Comparison of ENCODE assay signal across 8 cellular contexts in genomic region chr1:16759041-16759493, GRCh38. TPM values are rescaled to one million over a fixed set of nuclear protein-coding genes. Genes with fewer than 3 reads are reported as not detected.
DNase-seq lines count a peak whose midpoint lies in the region; ATAC-seq and TF ChIP-seq lines count a peak whose summit lies in the region.
"Not testable (repeated sequence)": the region's sequence is repeated elsewhere in the genome, so short reads cannot be mapped to it uniquely, and the experiment has no call there.

No MANE protein-coding gene starts in this region.

- intact Hi-C loops in CD8-positive, alpha-beta T cell (cut with DNase I, micrococcal nuclease); activated B cell treated with CpG ODN at 0.5 μM for 24 hours (cut with micrococcal nuclease); Right ventricle myocardium inferior (cut with DNase I); left colon (cut with DNase I, micrococcal nuclease); mucosa of descending colon (cut with DNase I, micrococcal nuclease); psoas muscle (cut with DNase I); upper lobe of right lung (cut with DNase I): not testable (repeated sequence)

- POLR2A ChIA-PET in CD8-positive, alpha-beta T cell (lab: Charles Lee); activated B cell treated with CpG ODN at 0.5 μM for 24 hours (lab: Charles Lee): not testable (repeated sequence)

- not testable (repeated sequence) for H3K4me3 ChIP-seq in CD8-positive, alpha-beta T cell (ENCODE audit: low read depth, low read length); mucosa of descending colon; psoas muscle; upper lobe of right lung

- TF ChIP-seq CTCF in CD8-positive, alpha-beta T cell (IDR thresholded peaks at IDR 0.05); activated B cell treated with CpG ODN at 0.5 μM for 24 hours (IDR thresholded peaks at IDR 0.05); mucosa of descending colon (IDR thresholded peaks at IDR 0.05); psoas muscle (IDR thresholded peaks at IDR 0.05); upper lobe of right lung (IDR thresholded peaks at IDR 0.05): not testable (repeated sequence)

- not testable (repeated sequence) for H3K27ac Mint-ChIP-seq in CD8-positive, alpha-beta T cell; activated B cell treated with CpG ODN at 0.5 μM for 24 hours

- not testable (repeated sequence) for H3K9me3 Mint-ChIP-seq in CD8-positive, alpha-beta T cell; activated B cell treated with CpG ODN at 0.5 μM for 24 hours; activated T-cell treated with anti-CD3 and anti-CD28 coated beads, Interleukin-2, amount 50 U/mL, for 4 hours

- H3K27me3 ChIP-seq in CD8-positive, alpha-beta T cell (ENCODE audit: insufficient read depth, low read length); psoas muscle (ENCODE audit: insufficient read depth in 3 of 3, low read length in 2 of 3); upper lobe of right lung: not testable (repeated sequence)

- WGBS in psoas muscle, 3 donors: 15 to 24% (median 23%) methylated on average over 29 to 40 of the region's 40 CpGs

- ATAC-seq in CD8-positive, alpha-beta T cell: peak; percentile 47
- ATAC-seq in activated B cell treated with CpG ODN at 0.5 μM for 24 hours (ENCODE audit: low read depth) (peak; percentile 19), left colon (peak; percentile 14), mucosa of descending colon (peak; percentile 26), psoas muscle (peak in 3 of 4 donors; percentile 23 to 31 (median 26)), upper lobe of right lung (peak; percentile 6)
- ATAC-seq in activated T-cell treated with anti-CD3 and anti-CD28 coated beads, Interleukin-2, amount 50 U/mL, for 4 hours: peak; percentile 36 to 57
- ATAC-seq in Right ventricle myocardium inferior: not testable (repeated sequence)

- not testable (repeated sequence) for H3K4me3 Mint-ChIP-seq in CD8-positive, alpha-beta T cell; activated B cell treated with CpG ODN at 0.5 μM for 24 hours; activated T-cell treated with anti-CD3 and anti-CD28 coated beads, Interleukin-2, amount 50 U/mL, for 4 hours

- not testable (repeated sequence) for H3K36me3 ChIP-seq in CD8-positive, alpha-beta T cell (ENCODE audit: insufficient read depth, low read length); mucosa of descending colon (ENCODE audit: low read depth); psoas muscle (ENCODE audit: insufficient read depth in 1 of 2, low read depth in 1 of 2); upper lobe of right lung

- not testable (repeated sequence) for DNase-seq in CD8-positive, alpha-beta T cell; activated B cell treated with CpG ODN at 0.5 μM for 24 hours; activated T-cell treated with anti-CD3 and anti-CD28 coated beads, Interleukin-2, amount 50 U/mL, for 4 hours; psoas muscle
- DNase-seq in Right ventricle myocardium inferior (ENCODE audit: missing footprints) (peak; percentile 26), left colon (peak in 1 of 2 donors; percentile 20), mucosa of descending colon (peak in 2 of 3 donors; percentile 29 to 48), upper lobe of right lung (peak; percentile 56)

- H3K4me1 Mint-ChIP-seq in CD8-positive, alpha-beta T cell (ENCODE audit: low read depth); activated B cell treated with CpG ODN at 0.5 μM for 24 hours; activated T-cell treated with anti-CD3 and anti-CD28 coated beads, Interleukin-2, amount 50 U/mL, for 4 hours (ENCODE audit: low read depth): not testable (repeated sequence)

- H3K27me3 Mint-ChIP-seq in CD8-positive, alpha-beta T cell (ENCODE audit: low read depth); activated B cell treated with CpG ODN at 0.5 μM for 24 hours; activated T-cell treated with anti-CD3 and anti-CD28 coated beads, Interleukin-2, amount 50 U/mL, for 4 hours (ENCODE audit: low read depth): not testable (repeated sequence)

- not testable (repeated sequence) for H3K36me3 Mint-ChIP-seq in CD8-positive, alpha-beta T cell; activated B cell treated with CpG ODN at 0.5 μM for 24 hours (ENCODE audit: low read depth); activated T-cell treated with anti-CD3 and anti-CD28 coated beads, Interleukin-2, amount 50 U/mL, for 4 hours (ENCODE audit: insufficient read depth)

- not testable (repeated sequence) for H3K9me3 ChIP-seq in CD8-positive, alpha-beta T cell (ENCODE audit: low read length); mucosa of descending colon; psoas muscle; upper lobe of right lung

- CTCF ChIA-PET in CD8-positive, alpha-beta T cell (lab: Charles Lee); activated B cell treated with CpG ODN at 0.5 μM for 24 hours (lab: Charles Lee): not testable (repeated sequence)

- not testable (repeated sequence) for H3K4me1 ChIP-seq in CD8-positive, alpha-beta T cell (ENCODE audit: insufficient read depth, low read length); mucosa of descending colon (ENCODE audit: low read depth); psoas muscle; upper lobe of right lung

- H3K27ac ChIP-seq in CD8-positive, alpha-beta T cell (ENCODE audit: low read depth, low read length); psoas muscle; upper lobe of right lung: not testable (repeated sequence)

RNA-seq across cellular contexts. Expression of gene RNU1-4, which starts 18.8 kb away (rescaled TPM):
- total RNA-seq in CD8-positive, alpha-beta T cell: 1,000 to 10,000 TPM; 3,774 to 3,852 TPM
- total RNA-seq in activated B cell treated with CpG ODN at 0.5 μM for 24 hours (3,526 and 4,195 TPM in 2 replicates), Right ventricle myocardium inferior (4,572 TPM), left colon (1,000 to 10,000 TPM; 3,977 to 5,589 TPM), mucosa of descending colon (1,000 to 10,000 TPM; 2,195 to 6,222 (median 2,378) TPM), psoas muscle (1,000 to 10,000 TPM; 1,264 to 5,208 (median 3,151) TPM), upper lobe of right lung (6,622 TPM)
- 1,000 to 10,000 TPM; 1,321 to 1,622 (median 1,616) TPM for total RNA-seq in activated T-cell treated with anti-CD3 and anti-CD28 coated beads, Interleukin-2, amount 50 U/mL, for 4 hours
- not detected for polyA plus RNA-seq in psoas muscle
